ENCODE assay signal across 12 cellular contexts in genomic region chr9:118961857-118962256, GRCh38.
DNase-seq lines count a peak whose midpoint lies in the region; ATAC-seq lines count a peak whose summit lies in the region.
"Had no signal": no experiment of that assay in that cellular context is flagged by ENCODE, and none has a peak within 500 bp of the region (broad histone marks: within the 10 kb centered on the region; RNA-seq: fewer than 3 reads in every experiment).

No MANE protein-coding gene starts in this region.

- H4K8ac ChIP-seq in mesendoderm (ENCODE audit: low read depth, low read length) = no peak overlapping the region

- H2BK120ac ChIP-seq in mesendoderm (ENCODE audit: low read depth, low read length) = no peak overlapping the region

- H3K18ac ChIP-seq in mesendoderm (ENCODE audit: low read length) = no peak overlapping the region

- no peaks in the 10 kb centered on the region for H3K79me1 ChIP-seq in mesendoderm (ENCODE audit: low read length)

- H3K27me3 ChIP-seq in mesendoderm (ENCODE audit: insufficient read depth, low read length, poor library complexity) = no peaks in the 10 kb centered on the region

- WGBS in mesendoderm (ENCODE audit: extremely low coverage, insufficient coverage, low lambda C conversion rate) = no CpG with 5 or more reads among the region's 1 CpG

- ATAC-seq in GM19023 (IDR thresholded peaks at IDR 0.05; ENCODE audit: unreplicated experiment) = no peak
- ATAC-seq: activated naive CD8-positive, alpha-beta T cell treated with anti-CD3 and anti-CD28 coated beads, Interleukin-2, amount 50 U/mL, for 24 hours had no signal

- H3K27ac ChIP-seq in mesendoderm (ENCODE audit: low read depth, low read length) = no peak overlapping the region
- H3K27ac ChIP-seq: KMS-11 had no signal

- H2AK5ac ChIP-seq in mesendoderm (ENCODE audit: low read length) = no peak overlapping the region

- H3K4me1 ChIP-seq in mesendoderm (ENCODE audit: control insufficient read depth, low read depth, low read length) = no peaks in the 10 kb centered on the region

- DNase-seq in AG08395 (ENCODE audit: low spot score) (peak; percentile 92), HS-5 (ENCODE audit: low read depth) (peak; percentile 80), epidermal melanocyte (ENCODE audit: insufficient read length, low spot score) (peak; percentile 51), mesendoderm (peak; percentile 98), putamen (ENCODE audit: low spot score) (no peak), SIG-M5 (lab: John Stamatoyannopoulos, UW) (no peak)
- DNase-seq in activated naive CD4-positive, alpha-beta T cell (lab: John Stamatoyannopoulos, UW) = no peak
- DNase-seq: activated CD4-positive, alpha-beta T cell treated with anti-CD3 and anti-CD28 coated beads for 1 hour; activated naive CD8-positive, alpha-beta T cell treated with anti-CD3 and anti-CD28 coated beads, Interleukin-2, amount 50 U/mL, for 24 hours; CD4-positive, CD25-positive, alpha-beta regulatory T cell had no signal

- H2BK5ac ChIP-seq in mesendoderm (ENCODE audit: low read length) = no peak overlapping the region

- no peak overlapping the region for H3K56ac ChIP-seq in mesendoderm (ENCODE audit: low read length)

- H3K4me3 ChIP-seq in mesendoderm (ENCODE audit: low read length) = no peak overlapping the region

- no peaks in the 10 kb centered on the region for H3K79me2 ChIP-seq in mesendoderm (ENCODE audit: control insufficient read depth, insufficient read depth, low read length)

- no peak overlapping the region for H3K23ac ChIP-seq in mesendoderm (ENCODE audit: low read length)

- no peak overlapping the region for H3K4ac ChIP-seq in mesendoderm (ENCODE audit: low read depth, low read length)

- no peak overlapping the region for H4K5ac ChIP-seq in mesendoderm (ENCODE audit: low read length)

- no peaks in the 10 kb centered on the region for H3K36me3 ChIP-seq in mesendoderm (ENCODE audit: control insufficient read depth, insufficient read depth, low read length)

- H3K9ac ChIP-seq in mesendoderm (ENCODE audit: low read length) = no peak overlapping the region
- H3K9ac ChIP-seq: KMS-11 had no signal

- H3K4me2 ChIP-seq in mesendoderm (ENCODE audit: low read length) = no peak overlapping the region
- H3K4me2 ChIP-seq: KMS-11 had no signal

- no peak overlapping the region for H2BK15ac ChIP-seq in mesendoderm (replicated peaks; ENCODE audit: low read depth)

Comparison
In these comparisons a context has a peak if more than half of its experiments do, and no peak if none do; other contexts are left out.
1. DNase-seq: peak in AG08395 (single experiment), HS-5 (single experiment), epidermal melanocyte (single experiment) and mesendoderm (single experiment); none in putamen (single experiment), activated naive CD4-positive, alpha-beta T cell (0 of 4) and SIG-M5 (single experiment).